Comparison of ENCODE assay signal across 22 cellular contexts in genomic region chr14:70721542-70721941, GRCh38.
DNase-seq lines count a peak whose midpoint lies in the region; ATAC-seq, FAIRE-seq and TF ChIP-seq lines count a peak whose summit lies in the region.
"Had no signal": no experiment of that assay in that cellular context is flagged by ENCODE, and none has a peak within 500 bp of the region (broad histone marks: within the 10 kb centered on the region; RNA-seq: fewer than 3 reads in every experiment).

No MANE protein-coding gene starts in this region.

- no peak for TF ChIP-seq POLR2A in GM12891 (IDR thresholded peaks at IDR 0.05; ENCODE audit: low read depth, low read length)

- peak; percentile 50 for FAIRE-seq in GM12891 (lab: Jason Lieb, UNC)
- FAIRE-seq: colon, frontal cortex had no signal

- no peak for ATAC-seq in GM19035 (IDR thresholded peaks at IDR 0.05; ENCODE audit: unreplicated experiment)
- ATAC-seq: activated T-cell treated with anti-CD3 and anti-CD28 coated beads, Interleukin-2, amount 50 U/mL, for 72 hours; GM23338 had no signal

- DNase-seq in GM12891 (ENCODE audit: insufficient read length, low spot score), result no peak
- peak; percentile 39 for DNase-seq in RPMI7951 (ENCODE audit: low read depth)
- peak; percentile 32 to 38 for DNase-seq in foreskin fibroblast
- peak; percentile 70 for DNase-seq in renal cortical epithelial cell (ENCODE audit: low read depth)
- no peak for DNase-seq in activated CD4-positive, CD25-positive, alpha-beta regulatory T cell (lab: John Stamatoyannopoulos, UW)
- DNase-seq in amniotic stem cell (lab: John Stamatoyannopoulos, UW), result no peak
- no peak for DNase-seq in NCI-H128 (lab: John Stamatoyannopoulos, UW; ENCODE audit: unreplicated experiment)
- DNase-seq: activated naive CD4-positive, alpha-beta T cell treated with anti-CD3 and anti-CD28 coated beads, Interleukin-2, amount 50 U/mL, for 16 hours; activated T-cell treated with anti-CD3 and anti-CD28 coated beads, Interleukin-2, amount 50 U/mL, for 72 hours; CD8-positive, alpha-beta memory T cell; DND-41; left cardiac atrium; midbrain; NCI-H1417; NCI-H69; SHP77 treated with DMSO at 0.1 percent for 48 hours had no signal

- H3K4me3 ChIP-seq in foreskin fibroblast (ENCODE audit: low read depth in 1 of 2, low read length in 2 of 2), result no peak overlapping the region
- H3K4me3 ChIP-seq: GM23338, right atrium auricular region, suprapubic skin had no signal

- TF ChIP-seq CTCF in foreskin fibroblast (IDR thresholded peaks at IDR 0.05; ENCODE audit: low read depth, low read length), result no peak

TF ChIP-seq in GM12891, 5 proteins besides CTCF, POLR2A, EP300 and RAD21:
- no peak for TF ChIP-seq SPI1 (IDR thresholded peaks at IDR 0.05; ENCODE audit: low read depth, low read length)

Comparison
In these comparisons a context has a peak if more than half of its experiments do, and no peak if none do; other contexts are left out.
1. DNase-seq: peak in RPMI7951 (single experiment), foreskin fibroblast (2 of 2) and renal cortical epithelial cell (single experiment); none in GM12891 (single experiment), activated CD4-positive, CD25-positive, alpha-beta regulatory T cell (0 of 4), amniotic stem cell (single experiment) and NCI-H128 (single experiment).